Comparison of ENCODE assay signal across 8 cellular contexts in the genomic region with DNA sequence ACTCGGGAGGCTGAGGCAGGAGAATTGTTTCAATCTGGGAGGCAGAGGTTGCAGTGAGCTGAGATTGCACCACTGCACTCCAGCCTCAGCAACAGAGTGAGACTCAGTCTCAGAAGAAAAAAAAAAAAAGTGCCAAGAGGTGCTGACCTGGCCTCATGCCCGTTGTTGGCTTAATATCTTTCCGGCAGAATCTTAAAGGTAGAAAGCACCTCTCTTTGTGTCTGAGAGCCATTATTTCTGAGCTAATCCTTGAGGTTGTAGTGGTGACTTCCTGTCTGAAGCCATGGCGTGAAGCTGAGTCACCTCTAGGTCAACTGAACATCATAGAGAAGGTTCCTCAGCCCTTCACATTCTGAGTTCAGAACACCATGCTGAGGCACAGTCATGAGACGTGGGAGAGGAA.
A peak's percentile ranks its signal among the peaks of the same experiment; 100 is the strongest.
DNase-seq lines count a peak whose midpoint lies in the region; ATAC-seq and TF ChIP-seq lines count a peak whose summit lies in the region.

No MANE protein-coding gene starts in this region.

- H3K4me1 ChIP-seq in GM23248 (ENCODE audit: insufficient read depth) (peaks cover 29% of the 10 kb centered on the region), fibroblast of lung (ENCODE audit: control insufficient read depth, extremely low read depth, insufficient read depth, low read length) (no peaks in the 10 kb centered on the region), sigmoid colon (no peaks in the 10 kb centered on the region)

- H3K9me2 ChIP-seq in GM23248 (ENCODE audit: insufficient read depth): no peaks in the 10 kb centered on the region

- TF ChIP-seq CTCF in fibroblast of lung (conservative IDR thresholded peaks at IDR 0.05 in 1 of 2, IDR thresholded peaks at IDR 0.05 in 1 of 2; ENCODE audit: low read depth in 1 of 2, low read length in 2 of 2): no peak
- no peak for TF ChIP-seq CTCF in sigmoid colon (IDR thresholded peaks at IDR 0.05)

- H2AFZ ChIP-seq in GM23248 (no peak overlapping the region), fibroblast of lung (ENCODE audit: low read length) (no peak overlapping the region)

- H3K27ac ChIP-seq in GM23248 (peak overlapping the region; percentile 85), fibroblast of lung (ENCODE audit: insufficient read depth, low read length) (no peak overlapping the region), sigmoid colon (peak overlapping the region in 1 of 4 donors; percentile 21)

- H3K79me2 ChIP-seq in GM23248 (ENCODE audit: insufficient read depth) (no peaks in the 10 kb centered on the region), fibroblast of lung (ENCODE audit: control insufficient read depth, insufficient read depth, low read length) (no peaks in the 10 kb centered on the region)

- in situ Hi-C loops in GM23248 (cut with MboI): no loop called here

- WGBS in GM23248 (ENCODE audit: low coverage in 1 of 2, low lambda C conversion rate in 2 of 2, missing lambda C conversion rate in 2 of 2), 2 experiments: 55 to 69% methylated on average over 5 of the region's 5 CpGs
- 73 to 84% methylated on average over 5 of the region's 5 CpGs for WGBS in sigmoid colon, 2 donors

- H3K36me3 ChIP-seq in GM23248 (ENCODE audit: low read depth): peaks cover 28% of the 10 kb centered on the region; the same call in 1 of the 2 replicates
- H3K36me3 ChIP-seq in fibroblast of lung (ENCODE audit: control insufficient read depth, insufficient read depth, low read length): peaks cover 7% of the 10 kb centered on the region
- H3K36me3 ChIP-seq in sigmoid colon: peaks cover 7 to 87% (median 47%) of the 10 kb centered on the region in 4 donors

- TF ChIP-seq EP300 in sigmoid colon (IDR thresholded peaks at IDR 0.05): no peak

- no peak for TF ChIP-seq POLR2A in sigmoid colon (IDR thresholded peaks at IDR 0.05)

- intact Hi-C loops in sigmoid colon (cut with DNase I): no loop called here

- H3K27me3 ChIP-seq in GM23248 (replicated peaks; ENCODE audit: insufficient read depth) (no peaks in the 10 kb centered on the region), fibroblast of lung (ENCODE audit: control insufficient read depth, insufficient read depth, low read length) (no peaks in the 10 kb centered on the region), sigmoid colon (no peaks in the 10 kb centered on the region)

- H3K4me3 ChIP-seq in GM23248: no peak overlapping the region
- H3K4me3 ChIP-seq in fibroblast of lung (replicated peaks in 1 of 4; ENCODE audit: control extremely low read depth in 1 of 4, insufficient read depth in 1 of 4, low read depth in 3 of 4, low read length in 4 of 4): no peak overlapping the region
- H3K4me3 ChIP-seq in sigmoid colon: no peak overlapping the region

- DNase-seq in DMS79 treated with DMSO at 0.1 percent for 48 hours (lab: John Stamatoyannopoulos, UW) (peak; percentile 98), GM23248 (peak; percentile 85), OCI-M1 (lab: John Stamatoyannopoulos, UW) (peak; percentile 9), fibroblast of lung (ENCODE audit: low read depth in 2 of 2) (peak; percentile 38 to 69), sigmoid colon (no peak), amygdala (lab: John Stamatoyannopoulos, UW) (no peak)
- DNase-seq in activated CD4-positive, alpha-beta T cell treated with anti-CD3 and anti-CD28 coated beads for 1 hour: no peak

- 0 out of 2 replicates have a peak, but pooled peaks cover 3% of the 10 kb centered on the region for H4K20me1 ChIP-seq in GM23248 (ENCODE audit: insufficient read depth)
- no peaks in the 10 kb centered on the region for H4K20me1 ChIP-seq in fibroblast of lung (ENCODE audit: control insufficient read depth, extremely low read depth, insufficient read depth, low read length)

- ATAC-seq in HG02885 (IDR thresholded peaks at IDR 0.05; ENCODE audit: poor library complexity, unreplicated experiment): no peak

- H3K4me2 ChIP-seq in GM23248 (ENCODE audit: unreplicated experiment): no peak overlapping the region
- no peak overlapping the region for H3K4me2 ChIP-seq in fibroblast of lung (ENCODE audit: extremely low read depth, insufficient read depth, low read length)

- H3K9me3 ChIP-seq in GM23248 (ENCODE audit: low read depth) (no peaks in the 10 kb centered on the region), fibroblast of lung (ENCODE audit: control insufficient read depth, insufficient read depth, low read depth, low read length) (no peaks in the 10 kb centered on the region), sigmoid colon (no peaks in the 10 kb centered on the region)

- H3K9ac ChIP-seq in GM23248 (no peak overlapping the region), fibroblast of lung (ENCODE audit: insufficient read depth, low read length) (no peak overlapping the region)

- peaks cover 36% of the 10 kb centered on the region for H3F3A ChIP-seq in GM23248 (ENCODE audit: insufficient read depth)

Comparison
In these comparisons a context has a peak if more than half of its experiments do, and no peak if none do; other contexts are left out.
1. DNase-seq: peak in DMS79 treated with DMSO at 0.1 percent for 48 hours (single experiment), GM23248 (single experiment), OCI-M1 (single experiment) and fibroblast of lung (2 of 2); none in sigmoid colon (single experiment), activated CD4-positive, alpha-beta T cell treated with anti-CD3 and anti-CD28 coated beads for 1 hour (single experiment) and amygdala (0 of 56).